ENCODE assay signal across 1 cellular context in the genomic region with DNA sequence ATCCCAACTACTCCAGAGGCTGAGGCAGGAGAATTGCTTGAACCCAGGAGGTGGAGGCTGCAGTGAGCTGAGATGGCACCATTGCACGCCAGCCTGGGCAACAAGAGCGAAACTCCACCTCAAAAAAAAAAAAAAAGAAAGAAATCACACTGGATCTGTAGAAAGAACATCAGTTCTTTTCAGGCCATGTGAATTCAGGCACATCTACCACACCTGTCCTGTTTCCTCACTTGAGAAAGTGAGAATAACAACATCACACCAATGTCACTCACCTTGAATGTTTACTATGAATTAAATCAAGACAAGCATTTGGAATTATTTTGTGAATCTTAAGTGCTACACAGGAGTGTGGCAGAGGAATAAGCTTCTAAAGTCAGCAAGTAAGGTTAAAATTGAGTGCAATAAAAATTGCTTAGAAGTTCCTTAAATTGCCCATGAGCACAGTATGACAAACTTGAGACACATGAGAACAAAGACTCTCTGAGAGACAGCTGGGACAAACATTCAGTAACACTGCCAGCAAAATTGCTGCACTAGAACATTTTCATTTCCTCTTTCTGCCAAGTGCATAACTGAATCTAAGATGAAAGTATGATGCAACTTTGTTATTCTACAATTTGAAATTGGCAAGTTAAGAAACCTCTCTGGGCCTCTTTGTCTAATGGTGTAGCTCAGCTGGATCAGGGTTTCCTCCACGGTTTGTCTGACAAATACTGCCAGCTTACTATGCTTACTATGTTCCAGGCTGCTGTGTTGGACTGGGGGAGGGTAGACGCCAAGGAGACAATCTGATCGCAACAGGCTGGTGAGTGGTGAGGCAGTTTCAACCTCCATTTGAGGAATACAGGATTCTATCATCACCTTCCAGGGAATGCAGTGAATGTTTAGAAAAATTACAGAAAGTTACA.
TF ChIP-seq lines count a peak whose summit lies in the region.

No MANE protein-coding gene starts in this region.

TF ChIP-seq in GM12878, 131 proteins besides CTCF, POLR2A, EP300 and RAD21 (continued from another document and continues in another):
- TF ChIP-seq, protein P1, sequence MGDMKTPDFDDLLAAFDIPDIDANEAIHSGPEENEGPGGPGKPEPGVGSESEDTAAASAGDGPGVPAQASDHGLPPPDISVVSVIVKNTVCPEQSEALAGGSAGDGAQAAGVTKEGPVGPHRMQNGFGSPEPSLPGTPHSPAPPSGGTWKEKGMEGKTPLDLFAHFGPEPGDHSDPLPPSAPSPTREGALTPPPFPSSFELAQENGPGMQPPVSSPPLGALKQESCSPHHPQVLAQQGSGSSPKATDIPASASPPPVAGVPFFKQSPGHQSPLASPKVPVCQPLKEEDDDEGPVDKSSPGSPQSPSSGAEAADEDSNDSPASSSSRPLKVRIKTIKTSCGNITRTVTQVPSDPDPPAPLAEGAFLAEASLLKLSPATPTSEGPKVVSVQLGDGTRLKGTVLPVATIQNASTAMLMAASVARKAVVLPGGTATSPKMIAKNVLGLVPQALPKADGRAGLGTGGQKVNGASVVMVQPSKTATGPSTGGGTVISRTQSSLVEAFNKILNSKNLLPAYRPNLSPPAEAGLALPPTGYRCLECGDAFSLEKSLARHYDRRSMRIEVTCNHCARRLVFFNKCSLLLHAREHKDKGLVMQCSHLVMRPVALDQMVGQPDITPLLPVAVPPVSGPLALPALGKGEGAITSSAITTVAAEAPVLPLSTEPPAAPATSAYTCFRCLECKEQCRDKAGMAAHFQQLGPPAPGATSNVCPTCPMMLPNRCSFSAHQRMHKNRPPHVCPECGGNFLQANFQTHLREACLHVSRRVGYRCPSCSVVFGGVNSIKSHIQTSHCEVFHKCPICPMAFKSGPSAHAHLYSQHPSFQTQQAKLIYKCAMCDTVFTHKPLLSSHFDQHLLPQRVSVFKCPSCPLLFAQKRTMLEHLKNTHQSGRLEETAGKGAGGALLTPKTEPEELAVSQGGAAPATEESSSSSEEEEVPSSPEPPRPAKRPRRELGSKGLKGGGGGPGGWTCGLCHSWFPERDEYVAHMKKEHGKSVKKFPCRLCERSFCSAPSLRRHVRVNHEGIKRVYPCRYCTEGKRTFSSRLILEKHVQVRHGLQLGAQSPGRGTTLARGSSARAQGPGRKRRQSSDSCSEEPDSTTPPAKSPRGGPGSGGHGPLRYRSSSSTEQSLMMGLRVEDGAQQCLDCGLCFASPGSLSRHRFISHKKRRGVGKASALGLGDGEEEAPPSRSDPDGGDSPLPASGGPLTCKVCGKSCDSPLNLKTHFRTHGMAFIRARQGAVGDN (IDR thresholded peaks at IDR 0.05): peak; percentile 76
- TF ChIP-seq CUX1 (IDR thresholded peaks at IDR 0.05; ENCODE audit: insufficient replicate concordance, low read depth, low read length) (no peak), KAT2A (conservative IDR thresholded peaks at IDR 0.05; ENCODE audit: control insufficient read depth, low read depth, low read length) (no peak), CBX3 (IDR thresholded peaks at IDR 0.05; ENCODE audit: borderline replicate concordance, low read depth) (no peak), JUNB (IDR thresholded peaks at IDR 0.05) (peak; percentile 48), ZNF207 (IDR thresholded peaks at IDR 0.05; ENCODE audit: borderline replicate concordance) (peak; percentile 27; the same call in 1 of the 2 replicates), WRNIP1 (IDR thresholded peaks at IDR 0.05; ENCODE audit: borderline replicate concordance, low read depth, low read length) (0 out of 2 replicates have a peak, but pooled peaks have one; percentile 83), ELK1 (IDR thresholded peaks at IDR 0.05; ENCODE audit: low read depth, low read length) (no peak), HDGF (IDR thresholded peaks at IDR 0.05) (0 out of 2 replicates have a peak, but pooled peaks have one; percentile 32), TCF7 (IDR thresholded peaks at IDR 0.05; ENCODE audit: borderline replicate concordance) (no peak), E4F1 (IDR thresholded peaks at IDR 0.05; ENCODE audit: borderline replicate concordance, partially characterized antibody) (no peak), HDAC6 (IDR thresholded peaks at IDR 0.05; ENCODE audit: unreplicated experiment) (no peak), ESRRA (IDR thresholded peaks at IDR 0.05; ENCODE audit: low read length) (no peak), NR2C1 (IDR thresholded peaks at IDR 0.05) (no peak), ETV6 (conservative IDR thresholded peaks at IDR 0.05 in 1 of 2, IDR thresholded peaks at IDR 0.05 in 1 of 2; ENCODE audit: borderline replicate concordance in 1 of 2, low read depth in 1 of 2) (peak in 1 of 2 experiments; percentile 81; a peak in 2 of 4 replicates), RAD51 (IDR thresholded peaks at IDR 0.05) (no peak), ATF7 (IDR thresholded peaks at IDR 0.05; ENCODE audit: low read depth) (peak; percentile 96), BMI1 (IDR thresholded peaks at IDR 0.05; ENCODE audit: borderline replicate concordance) (no peak; the same call in 1 of the 2 replicates), MYC (IDR thresholded peaks at IDR 0.05; ENCODE audit: insufficient read depth, insufficient read length, insufficient replicate concordance, low read length, severe bottlenecking) (no peak), NKRF (conservative IDR thresholded peaks at IDR 0.05) (0 out of 2 replicates have a peak, but pooled peaks have one; percentile 15), MXI1 (IDR thresholded peaks at IDR 0.05; ENCODE audit: low read depth, low read length) (0 out of 2 replicates have a peak, but pooled peaks have one; percentile 27), SMAD1 (IDR thresholded peaks at IDR 0.05; ENCODE audit: low read depth, partially characterized antibody) (peak; percentile 16), FOS (IDR thresholded peaks at IDR 0.05; ENCODE audit: borderline replicate concordance, extremely low read depth, insufficient read length) (no peak), IKZF1 (conservative IDR thresholded peaks at IDR 0.05) (peak; percentile 61), SREBF2 (IDR thresholded peaks at IDR 0.05; ENCODE audit: low read length) (no peak), PBX3 (IDR thresholded peaks at IDR 0.05; ENCODE audit: insufficient replicate concordance, low read depth, low read length) (peak; percentile 55), SMARCA5 (IDR thresholded peaks at IDR 0.05) (peak; percentile 21; the same call in 1 of the 2 replicates), SREBF1 (IDR thresholded peaks at IDR 0.05; ENCODE audit: low read length) (no peak), FOXM1 (IDR thresholded peaks at IDR 0.05; ENCODE audit: low read depth, low read length) (peak; percentile 92), SMC3 (IDR thresholded peaks at IDR 0.05; ENCODE audit: borderline replicate concordance, low read length) (no peak), CREM (IDR thresholded peaks at IDR 0.05; ENCODE audit: low read depth) (peak; percentile 69), RUNX3 (IDR thresholded peaks at IDR 0.05; ENCODE audit: low read length) (peak; percentile 60; the same call in 1 of the 2 replicates), DPF2 (IDR thresholded peaks at IDR 0.05) (peak; percentile 93)
- TF ChIP-seq, protein P2, sequence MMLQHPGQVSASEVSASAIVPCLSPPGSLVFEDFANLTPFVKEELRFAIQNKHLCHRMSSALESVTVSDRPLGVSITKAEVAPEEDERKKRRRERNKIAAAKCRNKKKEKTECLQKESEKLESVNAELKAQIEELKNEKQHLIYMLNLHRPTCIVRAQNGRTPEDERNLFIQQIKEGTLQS (IDR thresholded peaks at IDR 0.05; ENCODE audit: borderline replicate concordance, extremely low read depth, low read depth, low read length): no peak
- TF ChIP-seq, protein P3, sequence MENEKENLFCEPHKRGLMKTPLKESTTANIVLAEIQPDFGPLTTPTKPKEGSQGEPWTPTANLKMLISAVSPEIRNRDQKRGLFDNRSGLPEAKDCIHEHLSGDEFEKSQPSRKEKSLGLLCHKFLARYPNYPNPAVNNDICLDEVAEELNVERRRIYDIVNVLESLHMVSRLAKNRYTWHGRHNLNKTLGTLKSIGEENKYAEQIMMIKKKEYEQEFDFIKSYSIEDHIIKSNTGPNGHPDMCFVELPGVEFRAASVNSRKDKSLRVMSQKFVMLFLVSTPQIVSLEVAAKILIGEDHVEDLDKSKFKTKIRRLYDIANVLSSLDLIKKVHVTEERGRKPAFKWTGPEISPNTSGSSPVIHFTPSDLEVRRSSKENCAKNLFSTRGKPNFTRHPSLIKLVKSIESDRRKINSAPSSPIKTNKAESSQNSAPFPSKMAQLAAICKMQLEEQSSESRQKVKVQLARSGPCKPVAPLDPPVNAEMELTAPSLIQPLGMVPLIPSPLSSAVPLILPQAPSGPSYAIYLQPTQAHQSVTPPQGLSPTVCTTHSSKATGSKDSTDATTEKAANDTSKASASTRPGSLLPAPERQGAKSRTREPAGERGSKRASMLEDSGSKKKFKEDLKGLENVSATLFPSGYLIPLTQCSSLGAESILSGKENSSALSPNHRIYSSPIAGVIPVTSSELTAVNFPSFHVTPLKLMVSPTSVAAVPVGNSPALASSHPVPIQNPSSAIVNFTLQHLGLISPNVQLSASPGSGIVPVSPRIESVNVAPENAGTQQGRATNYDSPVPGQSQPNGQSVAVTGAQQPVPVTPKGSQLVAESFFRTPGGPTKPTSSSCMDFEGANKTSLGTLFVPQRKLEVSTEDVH (IDR thresholded peaks at IDR 0.05; ENCODE audit: low read depth, partially characterized antibody): no peak
